In the genomic region with DNA sequence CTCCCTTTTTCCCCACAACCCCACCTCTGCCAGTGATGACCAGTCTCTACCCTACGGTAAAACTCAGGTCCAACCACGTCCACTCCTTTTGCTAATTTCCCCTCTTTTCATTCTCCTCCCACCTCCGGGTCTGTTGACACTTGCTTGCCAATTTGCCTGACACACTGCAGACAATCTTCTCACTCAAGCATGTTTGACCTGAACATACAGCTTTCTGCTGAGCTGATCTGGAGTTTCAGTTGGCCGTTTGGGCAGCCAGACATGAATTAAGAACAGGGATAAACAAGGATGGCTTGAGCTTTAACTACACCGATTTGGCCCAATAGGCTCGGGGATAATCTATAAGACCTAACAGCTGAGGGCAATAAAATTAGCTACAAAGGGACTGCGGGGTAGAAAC, we compare ENCODE assay signal across 15 cellular contexts.
DNase-seq lines count a peak whose midpoint lies in the region; ATAC-seq and TF ChIP-seq lines count a peak whose summit lies in the region.
"Had no signal": no experiment of that assay in that cellular context is flagged by ENCODE, and none has a peak within 500 bp of the region (broad histone marks: within the 10 kb centered on the region; RNA-seq: fewer than 3 reads in every experiment).

No MANE protein-coding gene starts in this region.

- no peaks in the 10 kb centered on the region for H3K36me3 ChIP-seq in Loucy (ENCODE audit: insufficient read depth, low read length)
- H3K36me3 ChIP-seq in WERI-Rb-1 = no peaks in the 10 kb centered on the region

- CTCF ChIA-PET in AG04450 (lab: Charles Lee) = interaction anchor here (0.6 to 1.4 kb wide), 2 partner anchors 597 to 935 kb away, joined by 3 to 4 read pairs; no protein-coding TSS in a partner anchor

- H3K9me3 ChIP-seq in AG04450 (ENCODE audit: control insufficient read depth, insufficient read depth, low read length) = no peaks in the 10 kb centered on the region
- H3K9me3 ChIP-seq in Loucy (ENCODE audit: insufficient read depth, low read depth, low read length) = no peaks in the 10 kb centered on the region
- no peaks in the 10 kb centered on the region for H3K9me3 ChIP-seq in WERI-Rb-1 (ENCODE audit: severe bottlenecking)
- H3K9me3 ChIP-seq: A549 had no signal

- no peaks in the 10 kb centered on the region for H3K9me3 Mint-ChIP-seq in nephron

- H4K20me1 ChIP-seq in Loucy (ENCODE audit: insufficient read depth, low read length, poor library complexity, severe bottlenecking) = no peaks in the 10 kb centered on the region

- H3K4me2 ChIP-seq in Loucy (ENCODE audit: low read depth, low read length, poor library complexity, severe bottlenecking) = no peak overlapping the region
- H3K4me2 ChIP-seq: A549 had no signal

- no peaks in the 10 kb centered on the region for H3K36me3 Mint-ChIP-seq in nephron (ENCODE audit: low read depth)

- no peak overlapping the region for H3K9ac ChIP-seq in Loucy (ENCODE audit: low read depth, low read length, poor library complexity, severe bottlenecking)

- H3K79me2 ChIP-seq in Loucy (ENCODE audit: insufficient read depth, low read length) = no peaks in the 10 kb centered on the region

- H3K27me3 Mint-ChIP-seq in nephron (ENCODE audit: low read depth) = no peaks in the 10 kb centered on the region

- peaks cover 59% of the 10 kb centered on the region for H3K4me1 Mint-ChIP-seq in nephron

- TF ChIP-seq CTCF in AG04450 (IDR thresholded peaks at IDR 0.05; ENCODE audit: low read depth, low read length) (no peak), Loucy (conservative IDR thresholded peaks at IDR 0.05; ENCODE audit: low read length) (no peak), WERI-Rb-1 (IDR thresholded peaks at IDR 0.05; ENCODE audit: low read depth, low read length) (no peak), nephron (IDR thresholded peaks at IDR 0.05; ENCODE audit: unreplicated experiment in 3 of 3) (no peak)

- H3K9me2 ChIP-seq in Loucy (replicated peaks; ENCODE audit: low read depth, low read length) = no peaks in the 10 kb centered on the region

- DNase-seq in AG04450 (ENCODE audit: low read depth, low spot score) = no peak
- DNase-seq in WERI-Rb-1 = peak; percentile 83
- no peak for DNase-seq in ecto neural progenitor cell (ENCODE audit: low spot score)
- no peak for DNase-seq in NCI-H524 treated with DMSO at 0.1 percent for 48 hours (lab: John Stamatoyannopoulos, UW)
- DNase-seq: COR-L47, MV-4-11, NCI-H510A treated with DMSO at 0.1 percent for 48 hours, RPMI8226, SIG-M5 had no signal

- POLR2A ChIA-PET in AG04450 (lab: Yijun Ruan, JAX) = no interaction called here

- no peaks in the 10 kb centered on the region for H3K27me3 ChIP-seq in AG04450 (ENCODE audit: control insufficient read depth, insufficient read depth, low read length)
- no peaks in the 10 kb centered on the region for H3K27me3 ChIP-seq in Loucy (ENCODE audit: insufficient read depth, low read length, poor library complexity, severe bottlenecking)
- no peaks in the 10 kb centered on the region for H3K27me3 ChIP-seq in WERI-Rb-1 (ENCODE audit: insufficient read depth, low read depth, severe bottlenecking)

- H3K27ac Mint-ChIP-seq in nephron = peak overlapping the region; percentile 73 to 84 (median 75)

- H3F3A ChIP-seq in Loucy (ENCODE audit: low read depth) = no peaks in the 10 kb centered on the region

- peak overlapping the region in 1 of 3 experiments; percentile 21 for H3K4me3 Mint-ChIP-seq in nephron

- H2AFZ ChIP-seq in Loucy (ENCODE audit: low read length) = peak overlapping the region; percentile 8; the same call in 1 of the 2 replicates

- H3K4me3 ChIP-seq in AG04450 (ENCODE audit: low read depth, low read length) = no peak overlapping the region
- no peak overlapping the region for H3K4me3 ChIP-seq in Loucy (ENCODE audit: low read length, poor library complexity, severe bottlenecking)
- peak overlapping the region; percentile 15; the same call in 1 of the 2 replicates for H3K4me3 ChIP-seq in WERI-Rb-1 (ENCODE audit: low read depth, low read length)
- H3K4me3 ChIP-seq: A549, K562 had no signal

- H3K27ac ChIP-seq in AG04450 (ENCODE audit: low read depth, low read length) (peak overlapping the region; percentile 33), WERI-Rb-1 (peak overlapping the region; percentile 80)

- ATAC-seq in HG03342 (IDR thresholded peaks at IDR 0.05; ENCODE audit: unreplicated experiment) = no peak
- ATAC-seq in HG03469 (IDR thresholded peaks at IDR 0.05; ENCODE audit: unreplicated experiment) = no peak
- ATAC-seq: A549, K562 had no signal

- peaks cover 24% of the 10 kb centered on the region for H3K4me1 ChIP-seq in Loucy (ENCODE audit: insufficient read depth, low read length, poor library complexity, severe bottlenecking)
- H3K4me1 ChIP-seq: A549 had no signal
